ENCODE assay signal across 18 cellular contexts in the genomic region with DNA sequence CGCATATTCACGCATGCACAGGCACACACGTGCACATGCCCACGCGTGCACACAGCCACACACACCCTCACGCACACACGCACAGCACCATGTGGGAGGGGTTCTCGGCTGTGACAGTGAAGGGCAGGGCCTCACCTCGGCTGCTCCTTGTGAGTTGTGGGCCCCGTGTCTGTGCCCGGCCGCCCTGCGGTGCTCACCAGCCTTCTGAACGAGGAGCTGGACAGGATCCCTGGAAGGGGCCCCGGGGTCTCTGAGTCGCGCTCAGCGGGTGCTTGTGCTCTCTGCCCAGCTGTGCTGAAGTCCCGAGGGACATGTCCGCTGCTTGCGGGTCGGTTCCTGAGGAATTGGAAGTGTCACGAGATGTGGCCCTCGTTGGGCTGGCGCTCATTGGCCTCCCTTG. TPM values are rescaled to one million over a fixed set of nuclear protein-coding genes. Genes with fewer than 3 reads are reported as not detected.
A peak's percentile ranks its signal among the peaks of the same experiment; 100 is the strongest.
DNase-seq lines count a peak whose midpoint lies in the region; ATAC-seq and TF ChIP-seq lines count a peak whose summit lies in the region.
"Had no signal": no experiment of that assay in that cellular context is flagged by ENCODE, and none has a peak within 500 bp of the region (broad histone marks: within the 10 kb centered on the region; RNA-seq: fewer than 3 reads in every experiment).

No MANE protein-coding gene starts in this region.

- no peak overlapping the region for H3K27ac ChIP-seq in BLaER1 treated with 17β-estradiol and CSF1 and Interleukin-3, amounts not matched to agents 10 nM and 100 nM
- H3K27ac ChIP-seq in neuronal stem cell (replicated peaks; ENCODE audit: low read length) (no peak overlapping the region), brain microvascular endothelial cell (no peak overlapping the region)
- H3K27ac ChIP-seq: C4-2B had no signal

- no peak overlapping the region for H2AFZ ChIP-seq in neuronal stem cell (ENCODE audit: low read length)
- H2AFZ ChIP-seq: GM23338 had no signal

- H3K18ac ChIP-seq in neuronal stem cell (ENCODE audit: low read length): no peak overlapping the region

- H2BK5ac ChIP-seq in neuronal stem cell (ENCODE audit: low read length): peak overlapping the region; percentile 10

- H3K27me3 Mint-ChIP-seq in glutamatergic neuron (ENCODE audit: unreplicated experiment): peaks cover 3% of the 10 kb centered on the region
- H3K27me3 Mint-ChIP-seq: B cell; CD4-positive, alpha-beta T cell had no signal

- no peak overlapping the region for H3K27ac Mint-ChIP-seq in glutamatergic neuron (ENCODE audit: unreplicated experiment)
- H3K27ac Mint-ChIP-seq: B cell; CD4-positive, alpha-beta T cell; GM23338; HFFc6 had no signal

- H3K4ac ChIP-seq in neuronal stem cell (ENCODE audit: low read length): no peak overlapping the region

- WGBS in neuronal stem cell (ENCODE audit: extremely low coverage in 2 of 2, insufficient read length in 2 of 2, insufficient replicate concordance in 1 of 2), 2 donors: no CpG with 5 or more reads among the region's 25 CpGs

- H3K27me3 ChIP-seq in BLaER1 treated with 17β-estradiol and CSF1 and Interleukin-3, amounts not matched to agents 10 nM and 100 nM: no peaks in the 10 kb centered on the region
- H3K27me3 ChIP-seq in neuronal stem cell (ENCODE audit: control insufficient read depth in 3 of 3, insufficient read depth in 3 of 3, low read depth in 1 of 3, low read length in 3 of 3) (no peaks in the 10 kb centered on the region), brain microvascular endothelial cell (replicated peaks) (no peaks in the 10 kb centered on the region)

- peak overlapping the region; percentile 89 for H3K23ac ChIP-seq in neuronal stem cell (ENCODE audit: low read depth, low read length, poor library complexity)

- in situ Hi-C loops in brain microvascular endothelial cell (cut with HindIII; ENCODE audit: low pct_ligation_motif_present, low sequenced_read_pairs): no loop called here

- no peaks in the 10 kb centered on the region for H3K9me3 ChIP-seq in BLaER1 treated with 17β-estradiol and CSF1 and Interleukin-3, amounts not matched to agents 10 nM and 100 nM (replicated peaks in 1 of 11)
- H3K9me3 ChIP-seq in neuronal stem cell (replicated peaks in 1 of 2; ENCODE audit: control insufficient read depth in 2 of 2, insufficient read depth in 1 of 2, low read depth in 1 of 2, low read length in 2 of 2): peaks cover 0 to 5% of the 10 kb centered on the region in 2 donors
- H3K9me3 ChIP-seq: Caco-2 had no signal

- H3K4me1 ChIP-seq in BLaER1 treated with 17β-estradiol and CSF1 and Interleukin-3, amounts not matched to agents 10 nM and 100 nM: peaks cover 13 to 63% (median 56%) of the 10 kb centered on the region in 10 experiments; a peak in 19 of 20 replicates
- H3K4me1 ChIP-seq in neuronal stem cell (ENCODE audit: control insufficient read depth in 2 of 2, insufficient read depth in 1 of 2, low read depth in 1 of 2, low read length in 2 of 2): peaks cover 0 to 2% of the 10 kb centered on the region in 2 donors
- H3K4me1 ChIP-seq: Caco-2 had no signal

- peak overlapping the region; percentile 72 for H3K4me3 Mint-ChIP-seq in glutamatergic neuron (ENCODE audit: unreplicated experiment)
- H3K4me3 Mint-ChIP-seq: B cell; CD4-positive, alpha-beta T cell; GM23338; HFFc6 had no signal

- peak overlapping the region; percentile 8 for H2BK120ac ChIP-seq in neuronal stem cell (ENCODE audit: low read depth, low read length)

- TF ChIP-seq CTCF in glutamatergic neuron (IDR thresholded peaks at IDR 0.05; ENCODE audit: partially characterized antibody, unreplicated experiment) (no peak), brain microvascular endothelial cell (IDR thresholded peaks at IDR 0.05; ENCODE audit: low read depth, low read length, missing control alignments) (no peak)

- peak overlapping the region; percentile 73 for H2BK12ac ChIP-seq in neuronal stem cell (ENCODE audit: low read length)

- H3K9ac ChIP-seq in BLaER1 treated with 17β-estradiol and CSF1 and Interleukin-3, amounts not matched to agents 10 nM and 100 nM: peak overlapping the region in 7 of 11 experiments; percentile 10 to 53 (median 39); a peak in 8 of 22 replicates
- H3K9ac ChIP-seq in neuronal stem cell (ENCODE audit: low read depth, low read length, poor library complexity): peak overlapping the region; percentile 60

- H3K79me1 ChIP-seq in neuronal stem cell (ENCODE audit: low read depth, low read length): no peaks in the 10 kb centered on the region

- H4K20me1 ChIP-seq in BLaER1 treated with 17β-estradiol and CSF1 and Interleukin-3, amounts not matched to agents 10 nM and 100 nM: peaks cover 0 to 60% (median 33%) of the 10 kb centered on the region in 11 experiments; a peak in 19 of 22 replicates

- no peak overlapping the region for H3K4me3 ChIP-seq in BLaER1 treated with 17β-estradiol and CSF1 and Interleukin-3, amounts not matched to agents 10 nM and 100 nM
- H3K4me3 ChIP-seq in neuronal stem cell (ENCODE audit: low read length in 2 of 2): no peak overlapping the region
- H3K4me3 ChIP-seq in brain microvascular endothelial cell (ENCODE audit: low read depth, low read length): no peak overlapping the region
- H3K4me3 ChIP-seq: GM23338 had no signal

- H4K8ac ChIP-seq in neuronal stem cell (ENCODE audit: low read depth, low read length): peak overlapping the region; percentile 6

- H2BK15ac ChIP-seq in neuronal stem cell (ENCODE audit: low read length): no peak overlapping the region

- ATAC-seq in GM18502 (IDR thresholded peaks at IDR 0.05; ENCODE audit: poor library complexity, unreplicated experiment): no peak
- ATAC-seq: GM23338, HCT116 had no signal

- H3K4me1 Mint-ChIP-seq in glutamatergic neuron (ENCODE audit: low read depth, unreplicated experiment): no peaks in the 10 kb centered on the region
- H3K4me1 Mint-ChIP-seq: B cell, GM23338 had no signal

- no peak for DNase-seq in glutamatergic neuron
- no peak for DNase-seq in neuronal stem cell (ENCODE audit: low spot score)
- DNase-seq in brain microvascular endothelial cell: no peak
- no peak for DNase-seq in HuH-7.5 (ENCODE audit: low spot score)
- DNase-seq: 8988T; Caco-2; CD4-positive, alpha-beta T cell; DMS79; GDM1; H7; HFFc6; KG1 had no signal

- peaks cover 58 to 87% (median 68%) of the 10 kb centered on the region in 11 experiments for H3K36me3 ChIP-seq in BLaER1 treated with 17β-estradiol and CSF1 and Interleukin-3, amounts not matched to agents 10 nM and 100 nM
- H3K36me3 ChIP-seq in neuronal stem cell (replicated peaks in 1 of 2; ENCODE audit: control insufficient read depth in 2 of 2, insufficient read depth in 2 of 2, low read length in 2 of 2) (peaks cover 28 to 72% of the 10 kb centered on the region in 2 donors), brain microvascular endothelial cell (replicated peaks) (peaks cover 48% of the 10 kb centered on the region)

- peaks cover 4% of the 10 kb centered on the region for H3K36me3 Mint-ChIP-seq in glutamatergic neuron (ENCODE audit: unreplicated experiment)

- H4K91ac ChIP-seq in neuronal stem cell (ENCODE audit: low read depth, low read length, poor library complexity): no peak overlapping the region

- peaks cover 6% of the 10 kb centered on the region for H3K9me3 Mint-ChIP-seq in glutamatergic neuron (ENCODE audit: unreplicated experiment)
- H3K9me3 Mint-ChIP-seq: CD4-positive, alpha-beta T cell; GM23338; HFFc6 had no signal

- H2AK5ac ChIP-seq in neuronal stem cell (ENCODE audit: low read depth, low read length): peak overlapping the region; percentile 28

- no peak overlapping the region for H3K14ac ChIP-seq in neuronal stem cell (ENCODE audit: low read length)

- H3K4me2 ChIP-seq in BLaER1 treated with 17β-estradiol and CSF1 and Interleukin-3, amounts not matched to agents 10 nM and 100 nM: peak overlapping the region in 8 of 11 experiments; percentile 8 to 97 (median 56); a peak in 15 of 22 replicates
- no peak overlapping the region for H3K4me2 ChIP-seq in neuronal stem cell (ENCODE audit: insufficient read depth, low read length, poor library complexity, severe bottlenecking)
- H3K4me2 ChIP-seq: GM23338 had no signal

RNA-seq across cellular contexts. Expression of a gene that starts 16.1 kb away (rescaled TPM):
- total RNA-seq in glutamatergic neuron (ENCODE audit: unreplicated experiment): 215 TPM
- polyA plus RNA-seq in neuronal stem cell (2013, experiment 1 of 2): 54.6 TPM
- polyA plus RNA-seq in neuronal stem cell (2013, experiment 2 of 2): 53.2 TPM

RNA-seq across cellular contexts. Expression of a gene that starts 16.2 kb away (rescaled TPM):
- total RNA-seq in glutamatergic neuron (ENCODE audit: unreplicated experiment): 194 TPM
- polyA plus RNA-seq in neuronal stem cell (2013, experiment 1 of 2): 28.2 TPM
- 27.7 TPM for polyA plus RNA-seq in neuronal stem cell (2013, experiment 2 of 2)

RNA-seq across cellular contexts. Expression of a gene that starts 37.2 kb away (rescaled TPM):
- total RNA-seq in glutamatergic neuron (ENCODE audit: unreplicated experiment): 22.3 TPM
- 16.0 TPM for polyA plus RNA-seq in neuronal stem cell (2013, experiment 1 of 2)
- polyA plus RNA-seq in neuronal stem cell (2013, experiment 2 of 2): 14.8 TPM

RNA-seq across cellular contexts. Expression of a gene that starts 44.3 kb away (rescaled TPM):
- 0.91 TPM for total RNA-seq in glutamatergic neuron (ENCODE audit: unreplicated experiment)
- polyA plus RNA-seq in neuronal stem cell (2013, experiment 1 of 2): 2.0 TPM
- polyA plus RNA-seq in neuronal stem cell (2013, experiment 2 of 2): 1.7 TPM

RNA-seq across cellular contexts. Expression of a gene that starts 54.2 kb away (rescaled TPM):
- 90.4 TPM for total RNA-seq in glutamatergic neuron (ENCODE audit: unreplicated experiment)
- 21.3 TPM for polyA plus RNA-seq in neuronal stem cell (2013, experiment 1 of 2)
- polyA plus RNA-seq in neuronal stem cell (2013, experiment 2 of 2): 20.9 TPM
